ENCODE assay signal across 8 cellular contexts in genomic region chr2:46010925-46011490, GRCh38.
DNase-seq lines count a peak whose midpoint lies in the region; ATAC-seq and TF ChIP-seq lines count a peak whose summit lies in the region.

No MANE protein-coding gene starts in this region.

- no peak overlapping the region for H3K27ac ChIP-seq in ascending aorta
- no peak overlapping the region for H3K27ac ChIP-seq in thoracic aorta

- H3K36me3 ChIP-seq in ascending aorta, result peaks cover 0 to 3% of the 10 kb centered on the region in 2 donors
- no peaks in the 10 kb centered on the region for H3K36me3 ChIP-seq in thoracic aorta

- H3K4me3 ChIP-seq in ascending aorta (no peak overlapping the region), thoracic aorta (no peak overlapping the region)

- TF ChIP-seq CTCF in ascending aorta (IDR thresholded peaks at IDR 0.05) (peak; percentile 51 to 68 (median 65)), thoracic aorta (IDR thresholded peaks at IDR 0.05) (peak; percentile 62)

- peaks cover 0 to 14% of the 10 kb centered on the region in 2 donors for H3K4me1 ChIP-seq in ascending aorta
- H3K4me1 ChIP-seq in thoracic aorta (ENCODE audit: control insufficient read depth in 1 of 2, low read depth in 2 of 2), result peaks cover 10 to 15% of the 10 kb centered on the region in 2 donors

- H3K9me3 ChIP-seq in ascending aorta, result no peaks in the 10 kb centered on the region
- no peaks in the 10 kb centered on the region for H3K9me3 ChIP-seq in thoracic aorta

- no peaks in the 10 kb centered on the region for H3K27me3 ChIP-seq in ascending aorta
- no peaks in the 10 kb centered on the region for H3K27me3 ChIP-seq in thoracic aorta (replicated peaks; ENCODE audit: insufficient read depth)

- DNase-seq in Right ventricle myocardium superior (no peak), cardiac septum (ENCODE audit: low spot score) (no peak), NCI-H2081 (lab: John Stamatoyannopoulos, UW) (peak; percentile 28 to 48), ascending aorta (ENCODE audit: low spot score in 2 of 2) (no peak), hepatic stellate cell (ENCODE audit: low spot score) (peak; percentile 40), thoracic aorta (ENCODE audit: low spot score) (no peak), mesenteric fat pad (ENCODE audit: low spot score) (no peak)
- DNase-seq in activated naive CD4-positive, alpha-beta T cell treated with anti-CD3 and anti-CD28 coated beads, Interleukin-2, amount 50 U/mL, for 16 hours, result no peak

- intact Hi-C loops in Right ventricle myocardium superior (cut with DNase I) (loop anchor here (5.0 kb wide), 1 partner anchor 351 kb away; no protein-coding TSS in a partner anchor), cardiac septum (cut with DNase I) (loop anchor here (2.0 to 5.0 kb wide), 4 partner anchors 51 to 450 kb away; partner anchors contain the start of gene EPAS1), ascending aorta (cut with DNase I) (loop anchor here (1.0 to 5.0 kb wide), 4 partner anchors 51 to 450 kb away; partner anchors contain the start of gene EPAS1)

- ATAC-seq in Right ventricle myocardium superior (ENCODE audit: poor library complexity) (peak; percentile 66), thoracic aorta (ENCODE audit: insufficient number of reproducible peaks, low FRiP score, low read depth) (no peak)

Comparison
In these comparisons a context has a peak if more than half of its experiments do, and no peak if none do; other contexts are left out.
1. DNase-seq: peak in NCI-H2081 (2 of 2) and hepatic stellate cell (single experiment); none in Right ventricle myocardium superior (single experiment), cardiac septum (single experiment), ascending aorta (0 of 2), thoracic aorta (single experiment), mesenteric fat pad (single experiment) and activated naive CD4-positive, alpha-beta T cell treated with anti-CD3 and anti-CD28 coated beads, Interleukin-2, amount 50 U/mL, for 16 hours (single experiment).